1 cellular context compared by ENCODE assay signal in genomic region chr2:240566203-240567136, GRCh38.
A peak's percentile ranks its signal among the peaks of the same experiment; 100 is the strongest.
TF ChIP-seq lines count a peak whose summit lies in the region.

No MANE protein-coding gene starts in this region.

TF ChIP-seq in HepG2, 621 proteins besides CTCF, POLR2A, EP300 and RAD21 (continued from another document and continues in another):
- TF ChIP-seq REST (IDR thresholded peaks at IDR 0.05; ENCODE audit: borderline replicate concordance in 1 of 2, low read depth in 1 of 2, low read length in 2 of 2) (0 out of 4 replicates have a peak, but pooled peaks of 1 of the 2 experiments have one; percentile 8), GTF3A (CRISPR knock-in tag; conservative IDR thresholded peaks at IDR 0.05) (no peak), RARA (CRISPR knock-in tag; IDR thresholded peaks at IDR 0.05) (peak; percentile 30; the same call in 1 of the 2 replicates), ZFP41 (CRISPR knock-in tag; IDR thresholded peaks at IDR 0.05; ENCODE audit: borderline replicate concordance) (no peak), ZNF337 (CRISPR knock-in tag; IDR thresholded peaks at IDR 0.05; ENCODE audit: borderline replicate concordance, low read depth) (peak; percentile 36; the same call in 1 of the 2 replicates), ZNF775 (CRISPR knock-in tag; IDR thresholded peaks at IDR 0.05; ENCODE audit: borderline replicate concordance) (no peak), ZNF704 (CRISPR knock-in tag; IDR thresholded peaks at IDR 0.05; ENCODE audit: borderline replicate concordance) (no peak), PLSCR1 (CRISPR knock-in tag; IDR thresholded peaks at IDR 0.05; ENCODE audit: borderline replicate concordance) (no peak), YEATS2 (CRISPR knock-in tag; IDR thresholded peaks at IDR 0.05; ENCODE audit: borderline replicate concordance) (no peak), ZKSCAN8 (CRISPR knock-in tag; IDR thresholded peaks at IDR 0.05; ENCODE audit: borderline replicate concordance) (0 out of 2 replicates have a peak, but pooled peaks have one; percentile 72), ZNF512B (CRISPR knock-in tag; IDR thresholded peaks at IDR 0.05; ENCODE audit: borderline replicate concordance) (no peak), CBX5 (CRISPR knock-in tag; IDR thresholded peaks at IDR 0.05; ENCODE audit: borderline replicate concordance) (no peak), PHB2 (IDR thresholded peaks at IDR 0.05; ENCODE audit: partially characterized antibody) (no peak), MAFK (conservative IDR thresholded peaks at IDR 0.05 in 1 of 2, IDR thresholded peaks at IDR 0.05 in 1 of 2; ENCODE audit: low read length in 2 of 2) (no peak), AHDC1 (CRISPR knock-in tag; IDR thresholded peaks at IDR 0.05; ENCODE audit: borderline replicate concordance) (no peak), MYC (CRISPR knock-in tag; IDR thresholded peaks at IDR 0.05; ENCODE audit: borderline replicate concordance) (peak; percentile 75), ZEB1 (IDR thresholded peaks at IDR 0.05; ENCODE audit: insufficient replicate concordance, low read depth) (no peak), ZFX (CRISPR knock-in tag; IDR thresholded peaks at IDR 0.05; ENCODE audit: low read depth) (peak; percentile 34; the same call in 1 of the 2 replicates), HMG20A (CRISPR knock-in tag; IDR thresholded peaks at IDR 0.05; ENCODE audit: borderline replicate concordance) (no peak), NAIF1 (CRISPR knock-in tag; IDR thresholded peaks at IDR 0.05; ENCODE audit: borderline replicate concordance) (no peak), ZNF780A (CRISPR knock-in tag; IDR thresholded peaks at IDR 0.05) (no peak), ZKSCAN1 (IDR thresholded peaks at IDR 0.05; ENCODE audit: low read length) (no peak), TAF1 (CRISPR knock-in tag; IDR thresholded peaks at IDR 0.05) (peak; percentile 70; the same call in 1 of the 2 replicates), GTF2F1 (IDR thresholded peaks at IDR 0.05; ENCODE audit: low read length) (no peak), LRRFIP1 (CRISPR knock-in tag; conservative IDR thresholded peaks at IDR 0.05) (no peak), ARNT2 (CRISPR knock-in tag; IDR thresholded peaks at IDR 0.05; ENCODE audit: low read depth) (peak; percentile 61; the same call in 1 of the 2 replicates), ZIK1 (CRISPR knock-in tag; IDR thresholded peaks at IDR 0.05; ENCODE audit: borderline replicate concordance, low read depth) (no peak), TRAFD1 (CRISPR knock-in tag; IDR thresholded peaks at IDR 0.05; ENCODE audit: borderline replicate concordance) (no peak), ZNF430 (CRISPR knock-in tag; IDR thresholded peaks at IDR 0.05) (peak; percentile 83), YEATS4 (CRISPR knock-in tag; IDR thresholded peaks at IDR 0.05; ENCODE audit: borderline replicate concordance) (peak; percentile 18; the same call in 1 of the 2 replicates), ZNF510 (CRISPR knock-in tag; IDR thresholded peaks at IDR 0.05; ENCODE audit: low read depth) (no peak), RXRA (CRISPR knock-in tag; IDR thresholded peaks at IDR 0.05) (0 out of 2 replicates have a peak, but pooled peaks have one; percentile 13), TFDP1 (CRISPR knock-in tag; IDR thresholded peaks at IDR 0.05; ENCODE audit: borderline replicate concordance) (no peak; the same call in 1 of the 2 replicates), NFIC (IDR thresholded peaks at IDR 0.05; ENCODE audit: low read length) (no peak), RARG (CRISPR knock-in tag; IDR thresholded peaks at IDR 0.05; ENCODE audit: low read depth) (no peak), CSRNP2 (CRISPR knock-in tag; conservative IDR thresholded peaks at IDR 0.05; ENCODE audit: low read depth) (no peak), MAFF (IDR thresholded peaks at IDR 0.05; ENCODE audit: low read depth, low read length) (no peak), ZNF615 (CRISPR knock-in tag; IDR thresholded peaks at IDR 0.05; ENCODE audit: borderline replicate concordance) (no peak)
